Comparison of ENCODE assay signal across 1 cellular context in the genomic region with DNA sequence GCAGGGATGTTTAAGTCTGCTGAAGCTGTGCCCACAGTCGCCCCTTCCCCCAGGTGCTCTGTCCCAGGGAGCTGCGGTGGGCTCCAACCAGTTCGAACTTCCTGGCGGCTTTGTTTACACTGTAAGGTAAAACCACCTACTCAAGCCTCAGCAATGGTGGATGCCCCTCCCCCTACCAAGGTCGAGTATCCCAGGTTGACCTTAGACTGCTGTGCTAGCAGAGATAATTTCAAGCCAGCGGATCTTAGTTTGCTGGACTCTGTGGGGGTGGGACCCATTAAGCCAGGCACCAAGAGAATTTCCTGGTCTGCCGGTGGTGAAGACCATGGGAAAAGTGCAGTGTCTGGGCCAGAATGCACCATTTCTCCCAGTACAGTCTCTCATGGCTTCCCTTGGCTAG.
TF ChIP-seq lines count a peak whose summit lies in the region.

No MANE protein-coding gene starts in this region.

TF ChIP-seq in K562, 482 proteins besides CTCF, POLR2A, EP300 and RAD21 (continued from another document and continues in another):
- TF ChIP-seq REST (CRISPR knock-in tag; IDR thresholded peaks at IDR 0.05; ENCODE audit: low read depth) (no peak), PURB (CRISPR knock-in tag; IDR thresholded peaks at IDR 0.05; ENCODE audit: low read depth) (no peak), ASH1L (IDR thresholded peaks at IDR 0.05; ENCODE audit: borderline replicate concordance, low read depth, partially characterized antibody) (no peak), RHOXF2B (CRISPR knock-in tag; conservative IDR thresholded peaks at IDR 0.05) (no peak), CHAMP1 (IDR thresholded peaks at IDR 0.05) (peak; percentile 75; the same call in 1 of the 2 replicates), KLF16 (IDR thresholded peaks at IDR 0.05) (peak; percentile 38; the same call in 1 of the 2 replicates), HOXB6 (CRISPR knock-in tag; IDR thresholded peaks at IDR 0.05; ENCODE audit: borderline replicate concordance) (no peak), PML (IDR thresholded peaks at IDR 0.05; ENCODE audit: low read length) (peak; percentile 36; the same call in 1 of the 2 replicates), FOS (IDR thresholded peaks at IDR 0.05; ENCODE audit: extremely low read depth, insufficient read length) (no peak), CAMTA2 (CRISPR knock-in tag; conservative IDR thresholded peaks at IDR 0.05) (no peak), KDM1A (IDR thresholded peaks at IDR 0.05) (peak; percentile 55 to 69; a peak in 2 of 4 replicates), CBX3 (IDR thresholded peaks at IDR 0.05; ENCODE audit: borderline replicate concordance in 1 of 2, low read length in 2 of 2) (0 out of 3 replicates have a peak, but pooled peaks of 1 of the 2 experiments have one; percentile 22), NFRKB (IDR thresholded peaks at IDR 0.05; ENCODE audit: low read depth) (no peak), SRSF1 (IDR thresholded peaks at IDR 0.05; ENCODE audit: low read depth, low read length) (no peak), THAP12 (CRISPR knock-in tag; IDR thresholded peaks at IDR 0.05) (no peak), NFE2 (IDR thresholded peaks at IDR 0.05; ENCODE audit: low read depth) (peak; percentile 27; the same call in 1 of the 2 replicates), PYGO2 (tag; IDR thresholded peaks at IDR 0.05) (no peak), ZNF280B (CRISPR knock-in tag; IDR thresholded peaks at IDR 0.05) (no peak), NR4A1 (CRISPR knock-in tag; IDR thresholded peaks at IDR 0.05) (no peak), NR4A1 (tag; IDR thresholded peaks at IDR 0.05) (no peak), ELK3 (CRISPR knock-in tag; IDR thresholded peaks at IDR 0.05) (no peak), NCOA1 (IDR thresholded peaks at IDR 0.05; ENCODE audit: low read depth) (peak; percentile 82; the same call in 1 of the 2 replicates), ERF (CRISPR knock-in tag; IDR thresholded peaks at IDR 0.05) (no peak), FOXK1 (CRISPR knock-in tag; IDR thresholded peaks at IDR 0.05; ENCODE audit: borderline replicate concordance) (no peak), SMAD2 (IDR thresholded peaks at IDR 0.05; ENCODE audit: low read depth, low read length) (no peak), MTF1 (CRISPR knock-in tag; IDR thresholded peaks at IDR 0.05; ENCODE audit: borderline replicate concordance) (no peak), MCM3 (IDR thresholded peaks at IDR 0.05) (no peak), ZBTB8A (IDR thresholded peaks at IDR 0.05; ENCODE audit: partially characterized antibody) (no peak), ZNF311 (CRISPR knock-in tag; IDR thresholded peaks at IDR 0.05) (no peak)
- TF ChIP-seq, protein P1, sequence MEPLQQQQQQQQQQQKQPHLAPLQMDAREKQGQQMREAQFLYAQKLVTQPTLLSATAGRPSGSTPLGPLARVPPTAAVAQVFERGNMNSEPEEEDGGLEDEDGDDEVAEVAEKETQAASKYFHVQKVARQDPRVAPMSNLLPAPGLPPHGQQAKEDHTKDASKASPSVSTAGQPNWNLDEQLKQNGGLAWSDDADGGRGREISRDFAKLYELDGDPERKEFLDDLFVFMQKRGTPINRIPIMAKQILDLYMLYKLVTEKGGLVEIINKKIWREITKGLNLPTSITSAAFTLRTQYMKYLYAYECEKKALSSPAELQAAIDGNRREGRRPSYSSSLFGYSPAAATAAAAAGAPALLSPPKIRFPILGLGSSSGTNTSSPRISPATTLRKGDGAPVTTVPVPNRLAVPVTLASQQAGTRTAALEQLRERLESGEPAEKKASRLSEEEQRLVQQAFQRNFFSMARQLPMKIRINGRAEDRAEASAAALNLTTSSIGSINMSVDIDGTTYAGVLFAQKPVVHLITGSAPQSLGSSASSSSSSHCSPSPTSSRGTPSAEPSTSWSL (CRISPR knock-in tag; IDR thresholded peaks at IDR 0.05; ENCODE audit: borderline replicate concordance), result no peak
- TF ChIP-seq, protein P2, sequence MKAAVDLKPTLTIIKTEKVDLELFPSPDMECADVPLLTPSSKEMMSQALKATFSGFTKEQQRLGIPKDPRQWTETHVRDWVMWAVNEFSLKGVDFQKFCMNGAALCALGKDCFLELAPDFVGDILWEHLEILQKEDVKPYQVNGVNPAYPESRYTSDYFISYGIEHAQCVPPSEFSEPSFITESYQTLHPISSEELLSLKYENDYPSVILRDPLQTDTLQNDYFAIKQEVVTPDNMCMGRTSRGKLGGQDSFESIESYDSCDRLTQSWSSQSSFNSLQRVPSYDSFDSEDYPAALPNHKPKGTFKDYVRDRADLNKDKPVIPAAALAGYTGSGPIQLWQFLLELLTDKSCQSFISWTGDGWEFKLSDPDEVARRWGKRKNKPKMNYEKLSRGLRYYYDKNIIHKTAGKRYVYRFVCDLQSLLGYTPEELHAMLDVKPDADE (conservative IDR thresholded peaks at IDR 0.05; ENCODE audit: control insufficient read depth, low read depth, low read length), result no peak
- TF ChIP-seq, protein P3, sequence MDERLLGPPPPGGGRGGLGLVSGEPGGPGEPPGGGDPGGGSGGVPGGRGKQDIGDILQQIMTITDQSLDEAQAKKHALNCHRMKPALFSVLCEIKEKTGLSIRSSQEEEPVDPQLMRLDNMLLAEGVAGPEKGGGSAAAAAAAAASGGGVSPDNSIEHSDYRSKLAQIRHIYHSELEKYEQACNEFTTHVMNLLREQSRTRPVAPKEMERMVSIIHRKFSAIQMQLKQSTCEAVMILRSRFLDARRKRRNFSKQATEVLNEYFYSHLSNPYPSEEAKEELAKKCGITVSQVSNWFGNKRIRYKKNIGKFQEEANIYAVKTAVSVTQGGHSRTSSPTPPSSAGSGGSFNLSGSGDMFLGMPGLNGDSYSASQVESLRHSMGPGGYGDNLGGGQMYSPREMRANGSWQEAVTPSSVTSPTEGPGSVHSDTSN (CRISPR knock-in tag; IDR thresholded peaks at IDR 0.05; ENCODE audit: low read depth), result no peak
- TF ChIP-seq, protein P3 (tag; conservative IDR thresholded peaks at IDR 0.05; ENCODE audit: low read depth), result no peak
- TF ChIP-seq, protein P4, sequence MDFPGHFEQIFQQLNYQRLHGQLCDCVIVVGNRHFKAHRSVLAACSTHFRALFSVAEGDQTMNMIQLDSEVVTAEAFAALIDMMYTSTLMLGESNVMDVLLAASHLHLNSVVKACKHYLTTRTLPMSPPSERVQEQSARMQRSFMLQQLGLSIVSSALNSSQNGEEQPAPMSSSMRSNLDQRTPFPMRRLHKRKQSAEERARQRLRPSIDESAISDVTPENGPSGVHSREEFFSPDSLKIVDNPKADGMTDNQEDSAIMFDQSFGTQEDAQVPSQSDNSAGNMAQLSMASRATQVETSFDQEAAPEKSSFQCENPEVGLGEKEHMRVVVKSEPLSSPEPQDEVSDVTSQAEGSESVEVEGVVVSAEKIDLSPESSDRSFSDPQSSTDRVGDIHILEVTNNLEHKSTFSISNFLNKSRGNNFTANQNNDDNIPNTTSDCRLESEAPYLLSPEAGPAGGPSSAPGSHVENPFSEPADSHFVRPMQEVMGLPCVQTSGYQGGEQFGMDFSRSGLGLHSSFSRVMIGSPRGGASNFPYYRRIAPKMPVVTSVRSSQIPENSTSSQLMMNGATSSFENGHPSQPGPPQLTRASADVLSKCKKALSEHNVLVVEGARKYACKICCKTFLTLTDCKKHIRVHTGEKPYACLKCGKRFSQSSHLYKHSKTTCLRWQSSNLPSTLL (IDR thresholded peaks at IDR 0.05), result no peak
- TF ChIP-seq, protein P5, sequence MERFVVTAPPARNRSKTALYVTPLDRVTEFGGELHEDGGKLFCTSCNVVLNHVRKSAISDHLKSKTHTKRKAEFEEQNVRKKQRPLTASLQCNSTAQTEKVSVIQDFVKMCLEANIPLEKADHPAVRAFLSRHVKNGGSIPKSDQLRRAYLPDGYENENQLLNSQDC (CRISPR knock-in tag; IDR thresholded peaks at IDR 0.05), result no peak
